In the genomic region with DNA sequence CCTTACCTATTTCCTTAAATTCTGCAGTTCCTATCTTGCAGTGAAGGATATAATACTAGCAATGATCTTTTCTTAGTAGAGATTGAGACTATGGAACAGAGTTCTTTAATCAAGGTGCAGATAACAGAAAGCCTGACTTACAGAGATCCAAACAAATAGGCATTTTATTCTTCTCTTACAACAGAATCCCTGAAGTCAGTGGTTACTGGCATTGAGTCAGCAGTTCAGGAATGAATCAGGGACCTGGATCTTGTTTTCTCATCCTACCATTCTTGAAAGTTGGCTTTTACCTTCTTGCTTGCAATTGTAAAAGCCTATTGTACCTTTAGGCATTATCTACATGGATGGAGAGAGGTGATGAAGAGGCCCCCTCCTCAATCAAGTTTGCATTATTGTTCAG, we compare ENCODE assay signal across 21 cellular contexts. TPM values are rescaled to one million over a fixed set of nuclear protein-coding genes. Genes with fewer than 3 reads are reported as not detected.
DNase-seq lines count a peak whose midpoint lies in the region; ATAC-seq, FAIRE-seq and TF ChIP-seq lines count a peak whose summit lies in the region.
"Had no signal": no experiment of that assay in that cellular context is flagged by ENCODE, and none has a peak within 500 bp of the region (broad histone marks: within the 10 kb centered on the region; RNA-seq: fewer than 3 reads in every experiment).

No MANE protein-coding gene starts in this region.

- no peaks in the 10 kb centered on the region for H3K9me3 ChIP-seq in keratinocyte (ENCODE audit: control insufficient read depth, low read depth, low read length)

- H3K27ac ChIP-seq in brain microvascular endothelial cell (no peak overlapping the region), keratinocyte (ENCODE audit: control insufficient read depth, insufficient read depth, low read length) (no peak overlapping the region)
- H3K27ac ChIP-seq: C4-2B, RWPE1, SK-N-MC had no signal

- H3K27me3 ChIP-seq in brain microvascular endothelial cell (replicated peaks) (no peaks in the 10 kb centered on the region), keratinocyte (ENCODE audit: control insufficient read depth, extremely low read depth, insufficient read depth, low read length) (no peaks in the 10 kb centered on the region)

- DNase-seq in AG09309 (ENCODE audit: low read depth) (peak; percentile 4), HCEC 1CT (peak; percentile 35), brain microvascular endothelial cell (peak; percentile 16), keratinocyte (ENCODE audit: low read depth, low spot score) (no peak), T-helper 1 cell (no peak), putamen (ENCODE audit: low spot score) (no peak)
- DNase-seq: activated CD4-positive, alpha-beta T cell treated with anti-CD3 and anti-CD28 coated beads for 4 hours; activated T-cell treated with anti-CD3 and anti-CD28 coated beads, Interleukin-2, amount 50 U/mL, for 24 hours; left colon; NCI-H1105; NCI-H2029; NCI-H345; NCI-H748 treated with DMSO at 0.1 percent for 48 hours; retina; T-helper 2 cell had no signal

- no peaks in the 10 kb centered on the region for H4K20me1 ChIP-seq in keratinocyte (ENCODE audit: control insufficient read depth, extremely low read depth, insufficient read depth, low read length)

- H3K4me3 ChIP-seq in AG09309 (ENCODE audit: control insufficient read depth, low read depth, low read length) (no peak overlapping the region), brain microvascular endothelial cell (ENCODE audit: low read depth, low read length) (no peak overlapping the region), keratinocyte (ENCODE audit: control insufficient read depth in 2 of 3, extremely low read depth in 1 of 3, insufficient read depth in 2 of 3, low read depth in 1 of 3, low read length in 3 of 3) (no peak overlapping the region)
- H3K4me3 ChIP-seq: SK-N-MC had no signal

- in situ Hi-C loops in brain microvascular endothelial cell (cut with HindIII; ENCODE audit: low pct_ligation_motif_present, low sequenced_read_pairs): no loop called here

- ATAC-seq in HG02798 (IDR thresholded peaks at IDR 0.05; ENCODE audit: poor library complexity, unreplicated experiment) (no peak), GM21367 (IDR thresholded peaks at IDR 0.05; ENCODE audit: unreplicated experiment) (no peak)
- ATAC-seq: left colon had no signal

- H3K4me1 ChIP-seq in keratinocyte (ENCODE audit: control insufficient read depth, extremely low read depth, insufficient read depth, low read length): no peaks in the 10 kb centered on the region

- no peaks in the 10 kb centered on the region for H3K79me2 ChIP-seq in keratinocyte (ENCODE audit: control insufficient read depth, insufficient read depth, low read length)

- H2AFZ ChIP-seq in keratinocyte (ENCODE audit: control insufficient read depth, low read length): no peak overlapping the region

- no peaks in the 10 kb centered on the region for H3K9me1 ChIP-seq in keratinocyte (ENCODE audit: control insufficient read depth, extremely low read depth, insufficient read depth, low read length)

- H3K4me2 ChIP-seq in keratinocyte (ENCODE audit: control insufficient read depth, extremely low read depth, insufficient read depth, low read depth, low read length): no peak overlapping the region

- dilution Hi-C loops in keratinocyte (cut with MboI; ENCODE audit: extremely low pct_ligation_motif_present, low sequenced_read_pairs): no loop called here

- TF ChIP-seq CTCF in AG09309 (IDR thresholded peaks at IDR 0.05; ENCODE audit: control insufficient read depth, insufficient read depth, low read depth, low read length, missing control alignments): no peak
- no peak for TF ChIP-seq CTCF in brain microvascular endothelial cell (IDR thresholded peaks at IDR 0.05; ENCODE audit: low read depth, low read length, missing control alignments)
- no peak for TF ChIP-seq CTCF in keratinocyte (optimal IDR thresholded peaks at IDR 0.05 in 1 of 3, IDR thresholded peaks at IDR 0.05 in 1 of 3, conservative IDR thresholded peaks at IDR 0.05 in 1 of 3; ENCODE audit: extremely low read depth in 1 of 3, insufficient read depth in 2 of 3, low read length in 3 of 3)

- no peak overlapping the region for H3K9ac ChIP-seq in keratinocyte (ENCODE audit: control insufficient read depth, extremely low read depth, insufficient read depth, low read length)

- FAIRE-seq in keratinocyte (lab: Jason Lieb, UNC): peak; percentile 66
- FAIRE-seq: urothelium cell line had no signal

- H3K36me3 ChIP-seq in brain microvascular endothelial cell (replicated peaks) (no peaks in the 10 kb centered on the region), keratinocyte (ENCODE audit: control insufficient read depth in 2 of 2, extremely low read depth in 1 of 2, insufficient read depth in 2 of 2, low read length in 2 of 2) (no peaks in the 10 kb centered on the region)

RNA-seq across cellular contexts. Expression of gene TLE4, which starts 47.5 kb away (rescaled TPM):
- polyA plus RNA-seq in keratinocyte: 12.6 to 21.9 TPM (median 14.7 TPM) in 3 replicates
- polyA plus RNA-seq in keratinocyte (2011; ENCODE audit: low read depth): 18.8 TPM
- 11.1 and 19.7 TPM in 2 replicates for polyA plus RNA-seq in keratinocyte (2011; cell fraction: cytosol; rRNA removed)
- polyA plus RNA-seq in keratinocyte (2011; cell fraction: nucleus; rRNA removed): 29.1 and 30.6 TPM in 2 replicates
- polyA plus RNA-seq in keratinocyte (2012; ENCODE audit: low replicate concordance): 10.4 and 11.1 TPM in 2 replicates
- 17.9 to 40.4 TPM (median 23.3 TPM) in 3 replicates for polyA minus RNA-seq in keratinocyte
- polyA minus RNA-seq in keratinocyte (2011; cell fraction: cytosol; rRNA and poly(A)+ RNA removed): 20.3 TPM
- polyA minus RNA-seq in keratinocyte (2011; cell fraction: nucleus; rRNA and poly(A)+ RNA removed): 31.8 and 54.6 TPM in 2 replicates

Comparison
In these comparisons a context has a peak if more than half of its experiments do, and no peak if none do; other contexts are left out.
1. DNase-seq: peak in AG09309 (single experiment), HCEC 1CT (single experiment) and brain microvascular endothelial cell (single experiment); none in keratinocyte (single experiment), T-helper 1 cell (0 of 5) and putamen (single experiment).